17 cellular contexts compared by ENCODE assay signal in the genomic region with DNA sequence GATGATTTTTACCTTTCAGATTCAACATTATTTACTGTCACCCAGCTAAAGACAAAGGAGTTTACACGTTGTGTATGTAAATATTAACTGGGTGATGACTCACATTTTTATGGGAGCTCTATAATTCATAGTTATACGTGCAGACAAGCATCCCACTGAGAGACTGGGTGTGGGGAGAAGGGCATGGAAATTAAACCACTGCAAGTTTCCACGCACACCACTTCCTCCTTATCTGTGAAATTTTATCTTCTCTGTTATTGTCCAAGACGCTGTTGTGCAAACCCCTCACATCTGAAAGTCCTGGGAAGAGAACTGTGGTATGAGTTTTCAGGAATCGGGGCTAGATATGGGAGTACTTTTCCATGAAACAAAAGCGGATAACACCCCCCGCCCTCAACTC. TPM values are rescaled to one million over a fixed set of nuclear protein-coding genes. Genes with fewer than 3 reads are reported as not detected.
DNase-seq lines count a peak whose midpoint lies in the region; ATAC-seq and TF ChIP-seq lines count a peak whose summit lies in the region.
"Had no signal": no experiment of that assay in that cellular context is flagged by ENCODE, and none has a peak within 500 bp of the region (broad histone marks: within the 10 kb centered on the region; RNA-seq: fewer than 3 reads in every experiment).

No MANE protein-coding gene starts in this region.

- H3K4me3 ChIP-seq in Caco-2 (ENCODE audit: low read depth, low read length) (no peak overlapping the region), mesenchymal stem cell (ENCODE audit: insufficient read depth in 1 of 2, low read depth in 1 of 2, low read length in 2 of 2) (no peak overlapping the region)

- H3K14ac ChIP-seq in mesenchymal stem cell (ENCODE audit: low read length in 2 of 2), result no peak overlapping the region

- peak overlapping the region; percentile 16 for H3K27ac Mint-ChIP-seq in Caco-2 (ENCODE audit: unreplicated experiment)
- H3K27ac Mint-ChIP-seq in activated T-helper 17 cell treated with anti-CD3 and anti-CD28 coated beads, Interleukin-2, amount 50 U/mL, for 72 hours, result no peak overlapping the region
- H3K27ac Mint-ChIP-seq: activated B cell treated with CpG ODN at 0.5 μM for 24 hours; activated naive CD4-positive, alpha-beta T cell treated with anti-CD3 and anti-CD28 coated beads, Interleukin-2, amount 50 U/mL, for 24 hours had no signal

- no peak overlapping the region for H3K9ac ChIP-seq in mesenchymal stem cell (ENCODE audit: low read length)

- intact Hi-C loops in Caco-2 (cut with micrococcal nuclease; ENCODE audit: unreplicated experiment), result loop anchor here (5.0 kb wide), 1 partner anchor 355 kb away; the partner anchor contains the start of gene ATP1B1

- H3K4me3 Mint-ChIP-seq in Caco-2 (ENCODE audit: unreplicated experiment), result no peak overlapping the region
- H3K4me3 Mint-ChIP-seq in activated T-helper 17 cell treated with anti-CD3 and anti-CD28 coated beads, Interleukin-2, amount 50 U/mL, for 72 hours, result no peak overlapping the region
- H3K4me3 Mint-ChIP-seq: activated B cell treated with CpG ODN at 0.5 μM for 24 hours; activated naive CD4-positive, alpha-beta T cell treated with anti-CD3 and anti-CD28 coated beads, Interleukin-2, amount 50 U/mL, for 24 hours had no signal

- peak overlapping the region; percentile 30 for H4K8ac ChIP-seq in mesenchymal stem cell (ENCODE audit: low read length)

- H3K9me3 Mint-ChIP-seq in Caco-2 (ENCODE audit: unreplicated experiment), result peaks cover under 1% of the 10 kb centered on the region
- H3K9me3 Mint-ChIP-seq in activated T-helper 17 cell treated with anti-CD3 and anti-CD28 coated beads, Interleukin-2, amount 50 U/mL, for 72 hours, result no peaks in the 10 kb centered on the region
- H3K9me3 Mint-ChIP-seq: activated B cell treated with CpG ODN at 0.5 μM for 24 hours; activated naive CD4-positive, alpha-beta T cell treated with anti-CD3 and anti-CD28 coated beads, Interleukin-2, amount 50 U/mL, for 24 hours had no signal

- H2BK12ac ChIP-seq in mesenchymal stem cell (ENCODE audit: low read length in 2 of 2), result no peak overlapping the region

- no CpG with 5 or more reads among the region's 7 CpGs for WGBS in mesenchymal stem cell

- no peaks in the 10 kb centered on the region for H3K79me1 ChIP-seq in mesenchymal stem cell (replicated peaks; ENCODE audit: low read length, poor library complexity, severe bottlenecking)

- ATAC-seq in activated T-helper 17 cell treated with anti-CD3 and anti-CD28 coated beads, Interleukin-2, amount 50 U/mL, for 72 hours (replicated peaks), result peak; percentile 14
- no peak for ATAC-seq in HG02763 (IDR thresholded peaks at IDR 0.05; ENCODE audit: unreplicated experiment)

- no peaks in the 10 kb centered on the region for H3K36me3 Mint-ChIP-seq in Caco-2 (ENCODE audit: insufficient read depth, unreplicated experiment)
- H3K36me3 Mint-ChIP-seq in activated T-helper 17 cell treated with anti-CD3 and anti-CD28 coated beads, Interleukin-2, amount 50 U/mL, for 72 hours (ENCODE audit: low read depth), result no peaks in the 10 kb centered on the region
- H3K36me3 Mint-ChIP-seq: activated naive CD4-positive, alpha-beta T cell treated with anti-CD3 and anti-CD28 coated beads, Interleukin-2, amount 50 U/mL, for 24 hours had no signal

- CTCF ChIA-PET in Caco-2 (lab: Charles Lee) (no interaction called here), HEK293T (lab: Yijun Ruan, JAX) (no interaction called here)

- no peak overlapping the region for H3K27ac ChIP-seq in mesenchymal stem cell (ENCODE audit: low read length, poor library complexity, severe bottlenecking)

- POLR2A ChIA-PET in Caco-2 (lab: Charles Lee), result no interaction called here
- POLR2A ChIA-PET in HEK293T (lab: Yijun Ruan, JAX), result no interaction called here

- DNase-seq in Caco-2 (no peak), HEK293T (ENCODE audit: extremely low spot score) (peak; percentile 37), mesenchymal stem cell (peak; percentile 51), NCI-H446 (lab: John Stamatoyannopoulos, UW) (no peak), 8988T (no peak)
- no peak for DNase-seq in activated CD4-positive, alpha-beta T cell treated with anti-CD3 and anti-CD28 coated beads for 1 hour
- DNase-seq: activated B cell treated with CpG ODN at 0.5 μM for 24 hours; C1 segment of cervical spinal cord; central memory CD4-positive, alpha-beta T cell; glutamatergic neuron; HCEC 1CT; stimulated activated naive CD4-positive, alpha-beta T cell treated with Interleukin-2 at 50 U/mL for 16 hours had no signal

- no peak overlapping the region for H3K4ac ChIP-seq in mesenchymal stem cell (ENCODE audit: low read depth in 1 of 2, low read length in 2 of 2)

- H2BK5ac ChIP-seq in mesenchymal stem cell (ENCODE audit: low read depth, low read length, poor library complexity, severe bottlenecking), result no peak overlapping the region

- BruUV-seq in Caco-2 (replicated peaks; lab: Mats Ljungman, UMichigan), result no TSS peak

- peaks cover 19% of the 10 kb centered on the region; the same call in 1 of the 2 replicates for H3K4me1 ChIP-seq in Caco-2
- peaks cover 7% of the 10 kb centered on the region for H3K4me1 ChIP-seq in mesenchymal stem cell (ENCODE audit: control insufficient read depth, insufficient read depth, low read depth, low read length)

- no peak overlapping the region for H3K18ac ChIP-seq in mesenchymal stem cell (ENCODE audit: low read depth in 1 of 2, low read length in 2 of 2)

- no peak overlapping the region for H2AFZ ChIP-seq in mesenchymal stem cell (ENCODE audit: low read depth, low read length)

- no peak overlapping the region for H2BK15ac ChIP-seq in mesenchymal stem cell (ENCODE audit: low read depth, poor library complexity, severe bottlenecking)

- H2BK120ac ChIP-seq in mesenchymal stem cell (ENCODE audit: low read depth, low read length), result no peak overlapping the region

- peak overlapping the region; percentile 23 for H3K4me2 ChIP-seq in mesenchymal stem cell (ENCODE audit: low read length, poor library complexity, severe bottlenecking)

- H3K4me1 Mint-ChIP-seq in Caco-2 (ENCODE audit: low read depth, unreplicated experiment), result peaks cover 39% of the 10 kb centered on the region
- no peaks in the 10 kb centered on the region for H3K4me1 Mint-ChIP-seq in activated T-helper 17 cell treated with anti-CD3 and anti-CD28 coated beads, Interleukin-2, amount 50 U/mL, for 72 hours
- H3K4me1 Mint-ChIP-seq: activated B cell treated with CpG ODN at 0.5 μM for 24 hours; activated naive CD4-positive, alpha-beta T cell treated with anti-CD3 and anti-CD28 coated beads, Interleukin-2, amount 50 U/mL, for 24 hours had no signal

- no peaks in the 10 kb centered on the region for H3K9me3 ChIP-seq in Caco-2
- H3K9me3 ChIP-seq in mesenchymal stem cell (ENCODE audit: control insufficient read depth, low read length), result no peaks in the 10 kb centered on the region

- no peaks in the 10 kb centered on the region for H3K27me3 Mint-ChIP-seq in Caco-2 (ENCODE audit: insufficient read depth, unreplicated experiment)
- peaks cover 30% of the 10 kb centered on the region for H3K27me3 Mint-ChIP-seq in activated T-helper 17 cell treated with anti-CD3 and anti-CD28 coated beads, Interleukin-2, amount 50 U/mL, for 72 hours

- TF ChIP-seq CTCF in Caco-2 (IDR thresholded peaks at IDR 0.05; ENCODE audit: insufficient read depth in 1 of 2, low read depth in 1 of 2, low read length in 1 of 2, severe bottlenecking in 1 of 2, unreplicated experiment in 1 of 2), result no peak

- H4K91ac ChIP-seq in mesenchymal stem cell (ENCODE audit: low read length), result no peak overlapping the region

- no peak overlapping the region for H3K23ac ChIP-seq in mesenchymal stem cell (ENCODE audit: low read length in 2 of 2)

- no peaks in the 10 kb centered on the region for H3K36me3 ChIP-seq in Caco-2 (ENCODE audit: control insufficient read depth, insufficient read depth, low read length)
- no peaks in the 10 kb centered on the region for H3K36me3 ChIP-seq in mesenchymal stem cell (ENCODE audit: control insufficient read depth in 1 of 2, insufficient read depth in 2 of 2, low read depth in 1 of 2, low read length in 2 of 2)

- H2AK5ac ChIP-seq in mesenchymal stem cell (ENCODE audit: low read length, severe bottlenecking), result peak overlapping the region; percentile 16

- H3K27me3 ChIP-seq in Caco-2 (replicated peaks; ENCODE audit: control insufficient read depth, insufficient read depth, low read length) (no peaks in the 10 kb centered on the region), mesenchymal stem cell (ENCODE audit: control insufficient read depth in 1 of 2, insufficient read depth in 1 of 2, low read length in 2 of 2) (peaks cover 0 to 17% of the 10 kb centered on the region in 2 experiments)

TF ChIP-seq in HEK293T, 16 proteins besides CTCF, POLR2A, EP300 and RAD21:
- TF ChIP-seq FOXK2 (IDR thresholded peaks at IDR 0.05) (no peak), ELF4 (IDR thresholded peaks at IDR 0.05) (no peak), PKNOX1 (IDR thresholded peaks at IDR 0.05) (peak; percentile 88), ARNT (IDR thresholded peaks at IDR 0.05) (peak; percentile 57; the same call in 1 of the 2 replicates)

RNA-seq across cellular contexts. Expression of gene DPT, which starts 23.2 kb away (rescaled TPM):
- total RNA-seq in Caco-2 (2022), result not detected in 2 replicates
- total RNA-seq in activated T-helper 17 cell treated with anti-CD3 and anti-CD28 coated beads, Interleukin-2, amount 50 U/mL, for 72 hours, result not detected
- not detected for polyA plus RNA-seq in mesenchymal stem cell (2013, experiment 1 of 2)
- polyA plus RNA-seq in mesenchymal stem cell (2013, experiment 2 of 2), result not detected
- total RNA-seq: activated B cell treated with CpG ODN at 0.5 μM for 24 hours, endothelial cell of umbilical vein, OCI-LY7 had no signal
- polyA plus RNA-seq: endothelial cell of umbilical vein had no signal

Comparison
In these comparisons a context has a peak if more than half of its experiments do, and no peak if none do; other contexts are left out.
1. DNase-seq: peak in HEK293T (single experiment) and mesenchymal stem cell (single experiment); none in Caco-2 (0 of 2), activated CD4-positive, alpha-beta T cell treated with anti-CD3 and anti-CD28 coated beads for 1 hour (single experiment), NCI-H446 (0 of 2) and 8988T (single experiment).